Comparison of ENCODE assay signal across 8 cellular contexts in the genomic region with DNA sequence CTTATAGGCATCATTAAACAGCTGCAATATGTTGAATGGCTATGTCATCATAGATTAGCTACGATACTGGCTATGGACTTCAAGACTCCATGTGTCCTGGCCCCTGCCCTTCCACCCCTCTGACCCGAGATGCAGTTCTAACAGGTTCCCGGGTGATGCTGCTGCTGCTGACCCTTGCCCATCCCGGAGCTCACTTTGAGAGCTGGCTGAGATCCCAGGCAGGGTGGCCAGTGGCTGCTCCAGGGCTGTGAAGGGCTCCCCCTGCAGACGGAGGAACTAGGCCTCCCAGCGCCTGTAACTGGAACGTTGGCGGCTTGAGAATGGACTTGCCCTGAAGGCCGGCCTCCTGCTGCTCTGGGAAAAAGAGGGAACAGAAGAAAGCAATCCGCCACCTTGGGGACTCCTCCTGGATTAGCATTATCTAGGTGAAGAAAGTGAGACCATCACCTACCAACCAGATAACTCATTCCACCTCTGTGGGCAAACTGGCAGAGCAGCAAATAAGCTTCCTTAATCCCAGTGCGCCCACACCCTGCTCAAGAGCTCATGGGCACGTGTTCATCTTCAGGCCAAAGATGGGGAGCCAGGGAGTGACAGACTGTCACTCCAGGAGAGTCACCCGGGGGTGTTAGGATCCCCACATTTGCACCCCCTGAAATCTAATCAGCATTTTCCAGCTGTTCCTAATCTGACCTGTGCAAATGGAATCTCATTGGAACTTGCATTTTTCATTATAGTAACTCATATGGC. TPM values are rescaled to one million over a fixed set of nuclear protein-coding genes. Genes with fewer than 3 reads are reported as not detected.
DNase-seq lines count a peak whose midpoint lies in the region; ATAC-seq and TF ChIP-seq lines count a peak whose summit lies in the region.

No MANE protein-coding gene starts in this region.

- no peak overlapping the region for H3K9ac ChIP-seq in Karpas-422 (ENCODE audit: low read length)

- H3K9me3 ChIP-seq in Karpas-422 (ENCODE audit: low read length): no peaks in the 10 kb centered on the region

- DNase-seq in Daoy (ENCODE audit: low read depth): peak; percentile 30
- DNase-seq in Karpas-422: peak; percentile 49
- peak; percentile 72 for DNase-seq in ecto neural progenitor cell (ENCODE audit: low spot score)
- peak; percentile 28 for DNase-seq in myocyte (ENCODE audit: low read depth)
- no peak for DNase-seq in omental fat pad (ENCODE audit: low spot score)
- no peak for DNase-seq in NCI-H2107 treated with DMSO at 0.1 percent for 48 hours (lab: John Stamatoyannopoulos, UW; ENCODE audit: unreplicated experiment)

- H3K36me3 ChIP-seq in Karpas-422 (ENCODE audit: insufficient read depth, low read length): no peaks in the 10 kb centered on the region

- H3K4me1 ChIP-seq in Karpas-422 (ENCODE audit: low read length): no peaks in the 10 kb centered on the region

- no peak overlapping the region for H3K27ac ChIP-seq in Karpas-422 (ENCODE audit: low read length)

- H3K4me2 ChIP-seq in Karpas-422 (ENCODE audit: low read depth, low read length, poor library complexity, severe bottlenecking): no peak overlapping the region

- H3K9me2 ChIP-seq in Karpas-422 (replicated peaks; ENCODE audit: insufficient read depth, low read length): no peaks in the 10 kb centered on the region

- H3K27me3 ChIP-seq in Karpas-422 (ENCODE audit: low read length): no peaks in the 10 kb centered on the region

- no peak for ATAC-seq in GM18498 (IDR thresholded peaks at IDR 0.05; ENCODE audit: unreplicated experiment)
- no peak for ATAC-seq in omental fat pad (ENCODE audit: low FRiP score)
- no peak for ATAC-seq in GM19328 (IDR thresholded peaks at IDR 0.05; ENCODE audit: unreplicated experiment)

- H3K4me3 ChIP-seq in Karpas-422 (ENCODE audit: low read length): no peak overlapping the region

- H2AFZ ChIP-seq in Karpas-422 (ENCODE audit: low read length): no peak overlapping the region

- no peak for TF ChIP-seq CTCF in omental fat pad (IDR thresholded peaks at IDR 0.05)

- H4K20me1 ChIP-seq in Karpas-422 (ENCODE audit: insufficient read depth, low read depth, low read length): 0 out of 2 replicates have a peak, but pooled peaks cover 4% of the 10 kb centered on the region

- H3K79me2 ChIP-seq in Karpas-422 (ENCODE audit: low read length): no peaks in the 10 kb centered on the region

RNA-seq across cellular contexts. Expression of gene PARP12, which starts 56.8 kb away (rescaled TPM):
- 22.8 and 34.8 TPM in 2 replicates for total RNA-seq in Daoy (2014; rRNA removed; shearing (Covaris generic))
- 24.4 and 31.0 TPM in 2 replicates for total RNA-seq in Karpas-422 (2014; rRNA removed; shearing (Covaris generic); ENCODE audit: low replicate concordance)
- 15.8 and 17.4 TPM in 2 replicates for total RNA-seq in myocyte
- polyA plus RNA-seq in myocyte (2012): 5.4 TPM
- total RNA-seq in omental fat pad: 10 to 100 TPM; 15.6 to 85.1 (median 45.6) TPM

Comparison
In these comparisons a context has a peak if more than half of its experiments do, and no peak if none do; other contexts are left out.
1. DNase-seq: peak in Daoy (single experiment), Karpas-422 (single experiment), ecto neural progenitor cell (single experiment) and myocyte (single experiment); none in omental fat pad (single experiment) and NCI-H2107 treated with DMSO at 0.1 percent for 48 hours (single experiment).